In the genomic region with DNA sequence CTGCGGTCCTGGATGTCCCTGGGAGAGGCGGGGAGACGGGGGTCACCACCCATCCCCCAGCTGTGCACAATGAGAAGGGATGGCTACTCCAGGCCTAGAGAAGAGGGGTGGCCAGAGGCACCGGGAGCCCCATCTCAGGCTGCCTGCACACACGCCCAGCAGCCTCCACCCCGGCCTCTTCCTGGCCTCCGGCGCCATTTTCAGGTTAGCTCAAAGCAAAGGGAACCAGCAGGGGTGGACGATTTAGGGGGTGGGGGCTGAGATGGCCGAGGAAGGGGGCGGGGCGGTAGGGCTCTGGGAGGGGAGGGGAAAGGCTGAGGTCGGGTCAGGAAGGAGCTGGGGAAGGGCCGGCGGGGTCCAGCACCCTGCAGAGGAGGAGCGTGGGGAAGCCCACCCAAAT, we compare ENCODE assay signal across 18 cellular contexts. TPM values are rescaled to one million over a fixed set of nuclear protein-coding genes. Genes with fewer than 3 reads are reported as not detected.
DNase-seq lines count a peak whose midpoint lies in the region; ATAC-seq, FAIRE-seq and TF ChIP-seq lines count a peak whose summit lies in the region.
"Had no signal": no experiment of that assay in that cellular context is flagged by ENCODE, and none has a peak within 500 bp of the region (broad histone marks: within the 10 kb centered on the region; RNA-seq: fewer than 3 reads in every experiment).

No MANE protein-coding gene starts in this region.

- no peak overlapping the region for H3K27ac Mint-ChIP-seq in H9
- H3K27ac Mint-ChIP-seq: HFFc6 had no signal

- no peak for TF ChIP-seq EP300 in GM12878 (IDR thresholded peaks at IDR 0.05; ENCODE audit: borderline replicate concordance in 1 of 2, control insufficient read depth in 1 of 2, low read depth in 2 of 2, low read length in 2 of 2)

- WGBS in H9 (ENCODE audit: extremely low coverage, insufficient read length, low lambda C conversion rate): no CpG with 5 or more reads among the region's 16 CpGs
- WGBS in GM12878 (ENCODE audit: insufficient coverage, insufficient replicate concordance, low lambda C conversion rate, missing lambda C conversion rate): 12% methylated on average over 5 of the region's 16 CpGs

- no peak overlapping the region for H3K9ac ChIP-seq in H9 (ENCODE audit: extremely low read depth, insufficient read length, low read length)
- H3K9ac ChIP-seq in GM12878 (ENCODE audit: control insufficient read depth, insufficient read depth, low read length): no peak overlapping the region
- H3K9ac ChIP-seq: KMS-11 had no signal

- H3K56ac ChIP-seq in H9 (ENCODE audit: insufficient read length, low read depth, low read length): no peak overlapping the region

- no peak for TF ChIP-seq RAD21 in GM12878 (IDR thresholded peaks at IDR 0.05; ENCODE audit: insufficient read depth, low read depth, low read length)

- 0 out of 2 replicates have a peak, but pooled peaks cover 3% of the 10 kb centered on the region for H3K4me1 ChIP-seq in H9 (ENCODE audit: insufficient read depth, low read length)
- H3K4me1 ChIP-seq in GM12878 (ENCODE audit: control insufficient read depth, insufficient read depth, low read length): peaks cover 17% of the 10 kb centered on the region

- no peaks in the 10 kb centered on the region; a peak in 2 of 5 replicates for H3K9me3 Mint-ChIP-seq in H9
- H3K9me3 Mint-ChIP-seq: HFFc6 had no signal

- POLR2A ChIA-PET in GM12878 (lab: Charles Lee): no interaction called here

- H3K9me3 ChIP-seq in H9 (ENCODE audit: control insufficient read depth, low read depth, low read length) (no peaks in the 10 kb centered on the region), GM12878 (replicated peaks; ENCODE audit: control insufficient read depth, insufficient read depth, low read length) (no peaks in the 10 kb centered on the region), iPS-18c (ENCODE audit: control insufficient read depth, insufficient read depth, low read length) (no peaks in the 10 kb centered on the region)

- no peak overlapping the region for H2BK5ac ChIP-seq in H9 (ENCODE audit: insufficient read length, low read length)

- no peak for FAIRE-seq in GM12878 (lab: Jason Lieb, UNC)
- FAIRE-seq: GM18507, HepG2 had no signal

- H3K4me1 Mint-ChIP-seq in H9: peaks cover 34 to 60% of the 10 kb centered on the region in 2 experiments

- no peak overlapping the region for H3K18ac ChIP-seq in H9 (ENCODE audit: insufficient read length, low read depth, low read length)

- H3K27me3 ChIP-seq in H9 (ENCODE audit: insufficient read depth, low read length): peaks cover 75% of the 10 kb centered on the region
- H3K27me3 ChIP-seq in GM12878 (replicated peaks in 1 of 2; ENCODE audit: control insufficient read depth in 2 of 2, insufficient read depth in 2 of 2, low read length in 1 of 2): peaks cover 29 to 35% of the 10 kb centered on the region in 2 experiments

- no TSS peak for BruUV-seq in GM12878 (replicated peaks; lab: Mats Ljungman, UMichigan)

- H2AFZ ChIP-seq in H9 (ENCODE audit: low read length): no peak overlapping the region
- no peak overlapping the region for H2AFZ ChIP-seq in GM12878 (ENCODE audit: control insufficient read depth, low read depth, low read length)

- TF ChIP-seq POLR2A in GM12878 (IDR thresholded peaks at IDR 0.05; ENCODE audit: low read depth, low read length): no peak

- TF ChIP-seq CTCF in H9 (conservative IDR thresholded peaks at IDR 0.05) (no peak), GM12878 (IDR thresholded peaks at IDR 0.05 in 2 of 3, conservative IDR thresholded peaks at IDR 0.05 in 1 of 3; ENCODE audit: control insufficient read depth in 2 of 3, extremely low read depth in 1 of 3, insufficient read depth in 1 of 3, low read depth in 3 of 3, low read length in 3 of 3) (no peak)

- no peaks in the 10 kb centered on the region for H3K79me1 ChIP-seq in H9 (ENCODE audit: insufficient read depth, low read depth, low read length, poor library complexity, severe bottlenecking)

- SMC1A ChIA-PET in GM12878 (lab: Charles Lee; ENCODE audit: uncharacterized antibody, unreplicated experiment): no interaction called here

- H3K4ac ChIP-seq in H9 (ENCODE audit: low read depth, low read length): no peak overlapping the region

- intact Hi-C loops in GM12878 (cut with micrococcal nuclease; ENCODE audit: unreplicated experiment): no loop called here

- H3K36me3 Mint-ChIP-seq in H9 (ENCODE audit: insufficient read depth in 1 of 3, low read depth in 3 of 3): peaks cover 0 to 3% (median 0%) of the 10 kb centered on the region in 3 experiments; a peak in 1 of 7 replicates

- no peak overlapping the region for H4K5ac ChIP-seq in H9 (ENCODE audit: insufficient read length, low read depth, low read length)

- H4K20me1 ChIP-seq in H9 (ENCODE audit: control insufficient read depth, insufficient read depth, insufficient read length) (peaks cover 2% of the 10 kb centered on the region), GM12878 (ENCODE audit: control insufficient read depth, insufficient read depth) (no peaks in the 10 kb centered on the region)

- in situ Hi-C loops in GM12878 (cut with MboI): no loop called here

- no peak overlapping the region for H2BK120ac ChIP-seq in H9 (ENCODE audit: low read depth, low read length, poor library complexity, severe bottlenecking)

- no peak overlapping the region for H2BK20ac ChIP-seq in H9 (ENCODE audit: low read depth, low read length, poor library complexity, severe bottlenecking)

- no peaks in the 10 kb centered on the region for H3K36me3 ChIP-seq in GM12878 (ENCODE audit: control insufficient read depth in 2 of 2, insufficient read depth in 2 of 2, low read length in 1 of 2)

- H2BK12ac ChIP-seq in H9 (ENCODE audit: insufficient read length, low read depth, low read length): no peak overlapping the region

- H3T11ph ChIP-seq in H9 (ENCODE audit: low read length): no peak overlapping the region

- H3K27me3 Mint-ChIP-seq in H9 (ENCODE audit: low read depth): peaks cover 94% of the 10 kb centered on the region

- DNase-seq in H9: peak; percentile 81
- no peak for DNase-seq in GM12878 (ENCODE audit: low read depth, low spot score)
- DNase-seq in substantia nigra (lab: John Stamatoyannopoulos, UW): no peak
- no peak for DNase-seq in GDM1 (lab: John Stamatoyannopoulos, UW)
- DNase-seq in SK-N-DZ (ENCODE audit: low spot score): no peak
- DNase-seq: C1 segment of cervical spinal cord, EL, HFFc6, NCI-H1092, NCI-H1694, NCI-H446, NCI-H748 treated with DMSO at 0.1 percent for 48 hours had no signal

- RAD21 ChIA-PET in GM12878 (lab: Charles Lee; ENCODE audit: unreplicated experiment): no interaction called here

- no peak overlapping the region for H2BK15ac ChIP-seq in H9 (ENCODE audit: low read depth, low read length)

- H3K4me2 ChIP-seq in H9 (ENCODE audit: insufficient read depth, insufficient read length, low read length): peak overlapping the region; percentile 66
- H3K4me2 ChIP-seq in GM12878 (ENCODE audit: control insufficient read depth, insufficient read depth): no peak overlapping the region
- H3K4me2 ChIP-seq: KMS-11 had no signal

- H3K79me2 ChIP-seq in H9 (ENCODE audit: insufficient read depth, low read length): no peaks in the 10 kb centered on the region
- no peaks in the 10 kb centered on the region for H3K79me2 ChIP-seq in GM12878 (ENCODE audit: control insufficient read depth, insufficient read depth, low read length)

- H3K27ac ChIP-seq in H9 (ENCODE audit: insufficient read length, low read depth, low read length) (no peak overlapping the region), GM12878 (ENCODE audit: control insufficient read depth, insufficient read depth) (no peak overlapping the region), substantia nigra (ENCODE audit: low read depth, low read length, poor library complexity, severe bottlenecking) (peak overlapping the region; percentile 88)
- H3K27ac ChIP-seq: KMS-11, SK-N-MC had no signal

- CTCF ChIA-PET in GM12878 (lab: Yijun Ruan, JAX): no interaction called here

- H3K14ac ChIP-seq in H9 (ENCODE audit: insufficient read depth, low read length): no peak overlapping the region

- H4K91ac ChIP-seq in H9 (ENCODE audit: insufficient read length, low read depth, low read length): no peak overlapping the region

- peaks cover 26% of the 10 kb centered on the region for H3K23me2 ChIP-seq in H9 (ENCODE audit: insufficient read length, low read depth, low read length, poor library complexity, severe bottlenecking)

- H3K4me3 ChIP-seq in GM12878 (no peak overlapping the region), iPS-18c (ENCODE audit: insufficient read depth, low read depth, low read length) (peak overlapping the region; percentile 41)
- H3K4me3 ChIP-seq: SK-N-MC had no signal

- H2AK5ac ChIP-seq in H9 (ENCODE audit: insufficient read length, low read length): no peak overlapping the region

- ATAC-seq in GM12878 (no peak), GM21737 (IDR thresholded peaks at IDR 0.05; ENCODE audit: unreplicated experiment) (no peak)
- ATAC-seq: HepG2 had no signal

- no peak overlapping the region for H4K8ac ChIP-seq in H9 (replicated peaks; ENCODE audit: insufficient read length, low read depth, low read length)

- no peak overlapping the region for H3K23ac ChIP-seq in H9 (ENCODE audit: insufficient read length, low read depth, low read length)

- peak overlapping the region; percentile 45 to 86 for H3K4me3 Mint-ChIP-seq in H9
- H3K4me3 Mint-ChIP-seq: HFFc6 had no signal

TF ChIP-seq in GM12878, 131 proteins besides CTCF, POLR2A, EP300 and RAD21 (continues in another document):
- TF ChIP-seq CBX5 (IDR thresholded peaks at IDR 0.05; ENCODE audit: low read depth) (no peak), BCL11A (IDR thresholded peaks at IDR 0.05; ENCODE audit: low read depth, low read length) (no peak)

RNA-seq across cellular contexts. Expression of gene SRCIN1, which starts 42.8 kb away (rescaled TPM):
- total RNA-seq in H9 (2021): 6.7 and 6.9 TPM in 2 replicates
- total RNA-seq in GM12878 (2013; cell fraction: nucleolus; rRNA removed): 2.3 and 3.6 TPM in 2 replicates
- total RNA-seq in GM12878 (2014; rRNA removed): under 0.01 TPM in 1 of 2 replicates, not detected in the other
- total RNA-seq in GM12878 (2014; rRNA removed; fragmentation: Illumina TruSeq; extraction: Trizol): 0.09 and 0.14 TPM in 2 replicates
- 0.74 and 0.85 TPM in 2 replicates for total RNA-seq in GM12878 (2021)
- polyA plus RNA-seq in GM12878 (2011; ENCODE audit: low read depth): 0.09 TPM
- polyA plus RNA-seq in GM12878 (2011; rRNA removed): 0.17 and 0.53 TPM in 2 replicates
- 0.55 and 0.74 TPM in 2 replicates for polyA plus RNA-seq in GM12878 (2011; cell fraction: cytosol; rRNA removed)
- 5.0 and 6.2 TPM in 2 replicates for polyA plus RNA-seq in GM12878 (2011; cell fraction: nucleus; rRNA removed)
- 0.88 and 1.4 TPM in 2 replicates for polyA plus RNA-seq in GM12878 (2012)
- 0.25 TPM in 1 of 2 replicates, not detected in the other for polyA plus RNA-seq in GM12878 (2014; fragmentation: Illumina TruSeq; extraction: Trizol)
- not detected for polyA plus RNA-seq in GM12878 (2014; fragmentation: Nextera tagmentation; extraction: Ambion mirVana)
- 0.20 and 0.74 TPM in 2 replicates for polyA plus RNA-seq in GM12878 (2014; rRNA removed)
- polyA plus RNA-seq in GM12878 (2016; fragmentation: Nextera tagmentation; extraction: Ambion mirVana): under 1 TPM in 1 of 2 experiments, not detected in 1; 0.19 TPM
- polyA minus RNA-seq in GM12878 (2011; rRNA and poly(A)+ RNA removed): 0.37 and 1.5 TPM in 2 replicates
- polyA minus RNA-seq in GM12878 (2011; cell fraction: cytosol; rRNA and poly(A)+ RNA removed): 1.2 and 1.5 TPM in 2 replicates
- 0.96 and 1.2 TPM in 2 replicates for polyA minus RNA-seq in GM12878 (2011; cell fraction: nucleus; rRNA and poly(A)+ RNA removed)
- polyA plus RNA-seq in SK-N-DZ (2014; cell fraction: cytosol; rRNA removed): 2.7 and 3.0 TPM in 2 replicates
- polyA plus RNA-seq in SK-N-DZ (2014; cell fraction: nucleus; rRNA removed): 7.4 and 10.8 TPM in 2 replicates
- total RNA-seq: HFFc6 had no signal
